1 cellular context compared by ENCODE assay signal in genomic region chr19:3272952-3273351, GRCh38.
TF ChIP-seq lines count a peak whose summit lies in the region.

No MANE protein-coding gene starts in this region.

TF ChIP-seq in HEK293, 187 proteins besides CTCF, POLR2A, EP300 and RAD21:
- TF ChIP-seq ZNF280D (tag by site-specific recombination; IDR thresholded peaks at IDR 0.05), result peak; percentile 71; the same call in 1 of the 2 replicates
- TF ChIP-seq ZNF747 (tag by site-specific recombination; IDR thresholded peaks at IDR 0.05), result no peak
- peak; percentile 45; the same call in 1 of the 2 replicates for TF ChIP-seq TRIM28 (IDR thresholded peaks at IDR 0.05; ENCODE audit: borderline replicate concordance, low read length)
- TF ChIP-seq ZBTB21 (tag by site-specific recombination; IDR thresholded peaks at IDR 0.05), result no peak
- TF ChIP-seq KLF8 (tag by site-specific recombination; IDR thresholded peaks at IDR 0.05), result 0 out of 2 replicates have a peak, but pooled peaks have one; percentile 20
- TF ChIP-seq GLIS1 (tag by site-specific recombination; IDR thresholded peaks at IDR 0.05), result no peak
- no peak for TF ChIP-seq ZNF621 (tag by site-specific recombination; IDR thresholded peaks at IDR 0.05)
- peak; percentile 45 for TF ChIP-seq SETDB1 (IDR thresholded peaks at IDR 0.05; ENCODE audit: insufficient read length, low read length)
- peak; percentile 95 for TF ChIP-seq RBAK (tag by site-specific recombination; IDR thresholded peaks at IDR 0.05)
TF ChIP-seq in HEK293: peak in this region for 5.
